18 cellular contexts compared by ENCODE assay signal in the genomic region with DNA sequence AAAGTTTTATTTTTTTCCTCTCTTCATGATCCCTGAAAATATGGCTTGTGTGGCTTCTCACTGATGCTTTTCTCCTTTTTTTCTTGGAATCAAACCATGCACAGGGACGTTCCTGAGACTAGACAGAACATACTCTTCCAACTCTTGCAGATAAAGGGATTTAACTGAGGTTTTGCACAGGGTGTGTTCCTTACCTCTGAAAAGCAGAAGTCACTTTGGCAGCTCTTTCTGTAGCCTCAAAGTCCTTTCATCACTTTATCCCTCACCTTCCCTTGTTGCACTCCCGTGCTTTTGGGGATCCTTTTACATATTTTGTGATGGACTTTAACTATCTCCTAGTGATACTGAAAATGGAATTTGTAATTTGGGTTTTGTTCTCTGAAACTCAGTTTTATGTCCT.
"Had no signal": no experiment of that assay in that cellular context is flagged by ENCODE, and none has a peak within 500 bp of the region (broad histone marks: within the 10 kb centered on the region; RNA-seq: fewer than 3 reads in every experiment).

No MANE protein-coding gene starts in this region.

- DNase-seq: activated B cell treated with CpG ODN at 0.5 μM for 24 hours; activated CD4-positive, alpha-beta T cell treated with anti-CD3 and anti-CD28 coated beads for 48 hours; activated CD8-positive, alpha-beta T cell treated with anti-CD3 and anti-CD28 coated beads for 36 hours; activated naive CD4-positive, alpha-beta T cell; activated naive CD8-positive, alpha-beta T cell treated with anti-CD3 and anti-CD28 coated beads for 36 hours; activated T-cell treated with anti-CD3 and anti-CD28 coated beads, Interleukin-2, amount 50 U/mL, for 1 hour; amygdala; dermis blood vessel endothelial cell; effector memory CD4-positive, alpha-beta T cell; esophagus squamous epithelium; left ventricle myocardium superior; naive B cell; right cardiac atrium; stimulated activated CD4-positive, alpha-beta T cell treated with anti-CD3 and anti-CD28 coated beads, Interleukin-15, amount 100 ng/mL, for 24 hours; stimulated activated CD4-positive, alpha-beta T cell treated with anti-CD3 and anti-CD28 coated beads, Interleukin-2, amount 100 ng/mL, for 48 hours; stimulated activated naive CD8-positive, alpha-beta T cell treated with anti-CD3 and anti-CD28 coated beads, Interleukin-15, amount 100 ng/mL, for 72 hours; trophoblast cell had no signal

- ATAC-seq: activated CD8-positive, alpha-beta T cell treated with anti-CD3 and anti-CD28 coated beads for 36 hours; activated T-helper 17 cell treated with anti-CD3 and anti-CD28 coated beads, Interleukin-2, amount 50 U/mL, for 72 hours; left ventricle myocardium superior; right cardiac atrium; stimulated activated naive CD8-positive, alpha-beta T cell treated with anti-CD3 and anti-CD28 coated beads, Interleukin-15, amount 100 ng/mL, for 72 hours had no signal
